In genomic region chr3:40189118-40189517, GRCh38 we compare ENCODE assay signal across 1 cellular context.
TF ChIP-seq lines count a peak whose summit lies in the region.

No MANE protein-coding gene starts in this region.

TF ChIP-seq in WTC11, 78 proteins besides CTCF, POLR2A, EP300 and RAD21 (continued from another document):
- no peak for TF ChIP-seq USF2 (CRISPR knock-in tag; IDR thresholded peaks at IDR 0.05)
